ENCODE assay signal across 21 cellular contexts in genomic region chr20:48348022-48348421, GRCh38.
DNase-seq lines count a peak whose midpoint lies in the region; ATAC-seq, FAIRE-seq and TF ChIP-seq lines count a peak whose summit lies in the region.
"Had no signal": no experiment of that assay in that cellular context is flagged by ENCODE, and none has a peak within 500 bp of the region (broad histone marks: within the 10 kb centered on the region; RNA-seq: fewer than 3 reads in every experiment).

No MANE protein-coding gene starts in this region.

- no peak for TF ChIP-seq EP300 in A549 (IDR thresholded peaks at IDR 0.05)
- no peak for TF ChIP-seq EP300 in H1 (IDR thresholded peaks at IDR 0.05; ENCODE audit: borderline replicate concordance in 1 of 2, low read depth in 2 of 2, low read length in 2 of 2)

- H3K4me2 ChIP-seq in A549 = no peak overlapping the region
- H3K4me2 ChIP-seq in IMR-90 (ENCODE audit: low read depth, low read length) = no peak overlapping the region
- no peak overlapping the region for H3K4me2 ChIP-seq in H1 (ENCODE audit: insufficient read depth in 1 of 2, low read depth in 2 of 2, low read length in 2 of 2)

- peaks cover 8% of the 10 kb centered on the region for H3K27me3 Mint-ChIP-seq in T-helper 2 cell treated with Interferon-gamma antibody and Interleukin-4, amounts not matched to agents 5 μg/mL and 100 μg/mL, for 36 hours (ENCODE audit: low read depth)

- intact Hi-C loops in IMR-90 (cut with micrococcal nuclease) = no loop called here

- H2BK12ac ChIP-seq in H1 (ENCODE audit: low read depth, low read length) = no peak overlapping the region

- H4K20me1 ChIP-seq in IMR-90 (ENCODE audit: insufficient read depth, low read length) = no peaks in the 10 kb centered on the region
- peaks cover 0 to 1% of the 10 kb centered on the region in 2 experiments for H4K20me1 ChIP-seq in H1 (replicated peaks in 1 of 2; ENCODE audit: control insufficient read depth in 1 of 2, insufficient read depth in 2 of 2, low read length in 2 of 2)
- H4K20me1 ChIP-seq: BLaER1 treated with 17β-estradiol and CSF1 and Interleukin-3, amounts not matched to agents 10 nM and 100 nM had no signal

- H3K36me3 ChIP-seq in IMR-90 (ENCODE audit: control insufficient read depth, insufficient read depth, low read length) (no peaks in the 10 kb centered on the region), H1 (ENCODE audit: control insufficient read depth in 2 of 4, insufficient read depth in 4 of 4, low read length in 3 of 4) (no peaks in the 10 kb centered on the region)
- H3K36me3 ChIP-seq: BLaER1 treated with 17β-estradiol and CSF1 and Interleukin-3, amounts not matched to agents 10 nM and 100 nM had no signal

- H4K8ac ChIP-seq in IMR-90 (ENCODE audit: low read depth in 2 of 2, low read length in 2 of 2) (no peak overlapping the region), H1 (ENCODE audit: extremely low read depth, insufficient read depth, low read length) (no peak overlapping the region)

- H3K79me2 ChIP-seq in H1 (ENCODE audit: control insufficient read depth in 1 of 2, insufficient read depth in 2 of 2, low read length in 2 of 2) = no peaks in the 10 kb centered on the region

- H3K14ac ChIP-seq in IMR-90 (replicated peaks; ENCODE audit: low read depth, low read length) = no peak overlapping the region
- no peak overlapping the region for H3K14ac ChIP-seq in H1 (ENCODE audit: insufficient read length)

- H3K4me1 ChIP-seq in A549 = no peaks in the 10 kb centered on the region
- no peaks in the 10 kb centered on the region for H3K4me1 ChIP-seq in IMR-90 (ENCODE audit: control insufficient read depth, insufficient read depth, low read length)
- H3K4me1 ChIP-seq in H1 (replicated peaks in 1 of 4; ENCODE audit: control insufficient read depth in 3 of 4, insufficient read depth in 4 of 4, low read length in 3 of 4) = no peaks in the 10 kb centered on the region
- H3K4me1 ChIP-seq: Caco-2 had no signal

- H4K5ac ChIP-seq in IMR-90 (ENCODE audit: low read depth, low read length) (no peak overlapping the region), H1 (ENCODE audit: insufficient read length, low read depth, low read length) (no peak overlapping the region)

- WGBS in A549 (ENCODE audit: missing lambda C conversion rate) = 18% methylated on average over 3 of the region's 3 CpGs
- no CpG with 5 or more reads among the region's 3 CpGs for WGBS in IMR-90 (ENCODE audit: extremely low coverage in 2 of 2, insufficient read length in 1 of 2), 2 experiments
- 97% methylated on average over 3 of the region's 3 CpGs; no CpG with 5 or more reads in 1 of the 2 experiments for WGBS in H1 (ENCODE audit: extremely low coverage in 1 of 2, insufficient coverage in 1 of 2, insufficient read length in 1 of 2, insufficient replicate concordance in 2 of 2, low coverage in 1 of 2, low lambda C conversion rate in 2 of 2, missing lambda C conversion rate in 1 of 2), 2 experiments

- no peak overlapping the region for H3K56ac ChIP-seq in IMR-90 (ENCODE audit: extremely low read depth, insufficient read depth, low read length)
- no peak overlapping the region for H3K56ac ChIP-seq in H1 (replicated peaks; ENCODE audit: insufficient read length, low read depth, low read length)

- H3K4me3 ChIP-seq in A549 (no peak overlapping the region), IMR-90 (ENCODE audit: insufficient read depth, low read depth, low read length) (no peak overlapping the region), H1 (ENCODE audit: extremely low read depth in 1 of 4, insufficient read depth in 2 of 4, low read depth in 3 of 4, low read length in 4 of 4) (no peak overlapping the region), coronary artery (no peak overlapping the region)
- H3K4me3 ChIP-seq: BLaER1 treated with 17β-estradiol and CSF1 and Interleukin-3, amounts not matched to agents 10 nM and 100 nM had no signal

- no peak for FAIRE-seq in A549 (lab: Jason Lieb, UNC)
- FAIRE-seq in H1 (lab: Jason Lieb, UNC) = no peak
- FAIRE-seq: A204.1, D721Med, G401.6, GM12891, GM19239 had no signal

- no peaks in the 10 kb centered on the region for H3K9me3 Mint-ChIP-seq in T-helper 2 cell treated with Interferon-gamma antibody and Interleukin-4, amounts not matched to agents 5 μg/mL and 100 μg/mL, for 36 hours
- H3K9me3 Mint-ChIP-seq: CD4-positive, alpha-beta T cell; CD8-positive, alpha-beta T cell had no signal

- TF ChIP-seq RAD21 in A549 (conservative IDR thresholded peaks at IDR 0.05 in 1 of 2, IDR thresholded peaks at IDR 0.05 in 1 of 2) (no peak), IMR-90 (IDR thresholded peaks at IDR 0.05; ENCODE audit: low read length) (no peak), H1 (IDR thresholded peaks at IDR 0.05 in 1 of 2, conservative IDR thresholded peaks at IDR 0.05 in 1 of 2; ENCODE audit: low read depth in 2 of 2, low read length in 2 of 2) (no peak)

- H2BK120ac ChIP-seq in IMR-90 (ENCODE audit: low read depth, low read length) (no peak overlapping the region), H1 (replicated peaks; ENCODE audit: low read depth, low read length) (no peak overlapping the region)

- H2AFZ ChIP-seq in IMR-90 (replicated peaks; ENCODE audit: low read length, poor library complexity) (no peak overlapping the region), H1 (ENCODE audit: low read length) (no peak overlapping the region)

- in situ Hi-C loops in IMR-90 (cut with MboI; ENCODE audit: low sequenced_read_pairs) = no loop called here

- H2BK20ac ChIP-seq in IMR-90 (ENCODE audit: low read depth, low read length) = no peak overlapping the region
- no peak overlapping the region for H2BK20ac ChIP-seq in H1 (ENCODE audit: low read length)

- H3K23ac ChIP-seq in IMR-90 (ENCODE audit: low read depth, low read length) (no peak overlapping the region), H1 (ENCODE audit: insufficient read length) (no peak overlapping the region)

- H2BK5ac ChIP-seq in IMR-90 (ENCODE audit: low read depth, low read length, poor library complexity, severe bottlenecking) = no peak overlapping the region
- H2BK5ac ChIP-seq in H1 (ENCODE audit: low read depth, low read length) = no peak overlapping the region

- no peak overlapping the region for H2AK9ac ChIP-seq in IMR-90 (replicated peaks; ENCODE audit: low read depth, low read length, poor library complexity)

- TF ChIP-seq CTCF in A549 (IDR thresholded peaks at IDR 0.05) = no peak
- no peak for TF ChIP-seq CTCF in IMR-90 (conservative IDR thresholded peaks at IDR 0.05; ENCODE audit: low read depth, low read length)
- no peak for TF ChIP-seq CTCF in H1 (IDR thresholded peaks at IDR 0.05; ENCODE audit: control extremely low read depth in 1 of 3, insufficient read depth in 1 of 3, low read depth in 1 of 3, low read length in 3 of 3)
- no peak for TF ChIP-seq CTCF in coronary artery (IDR thresholded peaks at IDR 0.05)

- dilution Hi-C loops in IMR-90 (cut with HindIII; ENCODE audit: low sequenced_read_pairs, unreplicated experiment) = no loop called here

- CTCF ChIA-PET in A549 (lab: Yijun Ruan, JAX) = no interaction called here
- CTCF ChIA-PET in IMR-90 (lab: Yijun Ruan, JAX) = no interaction called here
- CTCF ChIA-PET in H1 (lab: Charles Lee; ENCODE audit: partially characterized antibody) = interaction anchor here (0.6 to 1.0 kb wide), 2 partner anchors 13 to 112 kb away, joined by 3 read pairs; no protein-coding TSS in a partner anchor

- H3K4me1 Mint-ChIP-seq in T-helper 2 cell treated with Interferon-gamma antibody and Interleukin-4, amounts not matched to agents 5 μg/mL and 100 μg/mL, for 36 hours (ENCODE audit: low read depth) = no peaks in the 10 kb centered on the region
- H3K4me1 Mint-ChIP-seq: B cell had no signal

- no peak overlapping the region for H2BK15ac ChIP-seq in IMR-90 (ENCODE audit: low read depth, low read length)
- H2BK15ac ChIP-seq in H1 (ENCODE audit: low read length) = no peak overlapping the region

- ATAC-seq in A549 = no peak
- no peak for ATAC-seq in IMR-90 (ENCODE audit: low read depth)
- ATAC-seq: CD8-positive, alpha-beta T cell had no signal

- H3K9ac ChIP-seq in IMR-90 (ENCODE audit: low read depth, low read length) (no peak overlapping the region), H1 (replicated peaks in 1 of 4; ENCODE audit: extremely low read depth in 1 of 4, low read depth in 3 of 4, low read length in 3 of 4) (no peak overlapping the region)
- H3K9ac ChIP-seq: BLaER1 treated with 17β-estradiol and CSF1 and Interleukin-3, amounts not matched to agents 10 nM and 100 nM had no signal

- H3K18ac ChIP-seq in IMR-90 (ENCODE audit: low read depth, low read length) = no peak overlapping the region
- no peak overlapping the region for H3K18ac ChIP-seq in H1 (ENCODE audit: extremely low read depth, low read length)

- H3K4me3 Mint-ChIP-seq in T-helper 2 cell treated with Interferon-gamma antibody and Interleukin-4, amounts not matched to agents 5 μg/mL and 100 μg/mL, for 36 hours = no peak overlapping the region
- H3K4me3 Mint-ChIP-seq: B cell; CD4-positive, alpha-beta T cell; CD8-positive, alpha-beta T cell had no signal

- POLR2A ChIA-PET in A549 (lab: Yijun Ruan, JAX) = no interaction called here
- POLR2A ChIA-PET in IMR-90 (lab: Charles Lee; ENCODE audit: unreplicated experiment) = no interaction called here
- POLR2A ChIA-PET in H1 (lab: Charles Lee; ENCODE audit: partially characterized antibody) = no interaction called here

- H2AK5ac ChIP-seq in IMR-90 (ENCODE audit: low read depth, low read length) (no peak overlapping the region), H1 (ENCODE audit: low read depth, low read length) (no peak overlapping the region)

- H3K9me1 ChIP-seq in IMR-90 (ENCODE audit: insufficient read depth, low read length) = no peaks in the 10 kb centered on the region

- H3K23me2 ChIP-seq in H1 (ENCODE audit: low read depth, low read length) = peaks cover 2% of the 10 kb centered on the region; the same call in 1 of the 2 replicates

- H3K4ac ChIP-seq in IMR-90 (ENCODE audit: low read depth, low read length) (no peak overlapping the region), H1 (replicated peaks; ENCODE audit: insufficient read length, low read depth, low read length) (no peak overlapping the region)

- no peak for DNase-seq in A549 (ENCODE audit: low read depth in 1 of 2, low spot score in 1 of 2)
- DNase-seq in IMR-90 = no peak
- no peak for DNase-seq in H1 (ENCODE audit: low read depth in 1 of 2, low spot score in 2 of 2)
- DNase-seq in coronary artery (ENCODE audit: low spot score) = no peak
- no peak for DNase-seq in T-helper 2 cell treated with Interferon-gamma antibody and Interleukin-4, amounts not matched to agents 5 μg/mL and 100 μg/mL, for 36 hours (ENCODE audit: low spot score)
- DNase-seq: 8988T; AML-193; Caco-2; Calu3; CD4-positive, alpha-beta T cell; CD8-positive, alpha-beta T cell; DMS79 treated with DMSO at 0.1 percent for 48 hours; GF-D8 had no signal

- H3K27me3 ChIP-seq in IMR-90 (ENCODE audit: control insufficient read depth, insufficient read depth, low read length) = peaks cover 6% of the 10 kb centered on the region
- no peaks in the 10 kb centered on the region for H3K27me3 ChIP-seq in H1 (replicated peaks in 1 of 4; ENCODE audit: control insufficient read depth in 3 of 4, extremely low read depth in 1 of 4, insufficient read depth in 3 of 4, low read length in 3 of 4)
- H3K27me3 ChIP-seq: BLaER1 treated with 17β-estradiol and CSF1 and Interleukin-3, amounts not matched to agents 10 nM and 100 nM had no signal

- BruUV-seq in IMR-90 (replicated peaks; lab: Mats Ljungman, UMichigan) = no TSS peak

- TF ChIP-seq POLR2A in A549 (IDR thresholded peaks at IDR 0.05; ENCODE audit: low read length) (no peak), IMR-90 (IDR thresholded peaks at IDR 0.05; ENCODE audit: low read depth, low read length) (no peak), H1 (IDR thresholded peaks at IDR 0.05; ENCODE audit: control extremely low read depth in 1 of 2, low read depth in 2 of 2, low read length in 2 of 2) (no peak)

- H3K9me3 ChIP-seq in A549 (no peaks in the 10 kb centered on the region), IMR-90 (ENCODE audit: control insufficient read depth, insufficient read depth, low read length) (no peaks in the 10 kb centered on the region), H1 (ENCODE audit: insufficient read depth in 2 of 2, low read depth in 1 of 2, low read length in 1 of 2) (no peaks in the 10 kb centered on the region)
- H3K9me3 ChIP-seq: Caco-2 had no signal

- H3K36me3 Mint-ChIP-seq in T-helper 2 cell treated with Interferon-gamma antibody and Interleukin-4, amounts not matched to agents 5 μg/mL and 100 μg/mL, for 36 hours (ENCODE audit: low read depth) = no peaks in the 10 kb centered on the region
- H3K36me3 Mint-ChIP-seq: CD8-positive, alpha-beta T cell had no signal

- H3K27ac ChIP-seq in A549 (no peak overlapping the region), IMR-90 (ENCODE audit: insufficient read depth, low read length) (no peak overlapping the region), H1 (ENCODE audit: low read depth, low read length) (no peak overlapping the region), coronary artery (no peak overlapping the region)
- H3K27ac ChIP-seq: BLaER1 treated with 17β-estradiol and CSF1 and Interleukin-3, amounts not matched to agents 10 nM and 100 nM; C4-2B had no signal

- H3K27ac Mint-ChIP-seq in T-helper 2 cell treated with Interferon-gamma antibody and Interleukin-4, amounts not matched to agents 5 μg/mL and 100 μg/mL, for 36 hours = no peak overlapping the region
- H3K27ac Mint-ChIP-seq: B cell; CD4-positive, alpha-beta T cell; CD8-positive, alpha-beta T cell had no signal

- H4K91ac ChIP-seq in IMR-90 (ENCODE audit: insufficient read depth, low read depth, low read length) (no peak overlapping the region), H1 (replicated peaks; ENCODE audit: insufficient read length, low read length) (no peak overlapping the region)

- H3K79me1 ChIP-seq in IMR-90 (ENCODE audit: low read depth in 1 of 2, low read length in 2 of 2) = no peaks in the 10 kb centered on the region
- H3K79me1 ChIP-seq in H1 (ENCODE audit: low read depth, low read length) = no peaks in the 10 kb centered on the region

Comparison
In these comparisons a context has a peak if more than half of its experiments do, and no peak if none do; other contexts are left out.
1. Of the 18 proteins assayed by ChIP-seq in both H1 and A549: peak only in H1: none; only in A549: none; in both: MAFK; in neither: 17.